ENCODE assay signal across 17 cellular contexts in the genomic region with DNA sequence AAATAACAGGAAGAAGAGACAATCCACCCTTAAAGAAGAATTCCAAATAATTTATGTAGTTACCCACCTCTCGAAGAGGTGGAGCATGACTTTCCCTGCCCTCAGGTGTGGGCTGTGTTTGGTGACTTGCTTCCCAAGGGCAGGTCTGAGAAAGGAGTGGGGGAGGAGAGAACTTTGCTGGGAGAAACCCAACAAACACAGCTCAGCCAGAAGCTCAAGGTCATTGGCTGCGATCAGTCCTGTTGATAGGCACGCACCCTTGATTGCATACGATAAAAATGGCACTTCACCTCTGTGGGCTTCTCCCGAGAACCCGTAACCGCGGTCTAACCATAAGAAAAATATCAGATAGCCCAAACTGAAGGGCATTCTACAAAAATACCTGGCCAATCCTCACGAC.
DNase-seq lines count a peak whose midpoint lies in the region; ATAC-seq and TF ChIP-seq lines count a peak whose summit lies in the region.
"Had no signal": no experiment of that assay in that cellular context is flagged by ENCODE, and none has a peak within 500 bp of the region (broad histone marks: within the 10 kb centered on the region; RNA-seq: fewer than 3 reads in every experiment).

No MANE protein-coding gene starts in this region.

- H3K36me3 ChIP-seq in OCI-LY7 (ENCODE audit: insufficient read depth, low read length): peaks cover 14% of the 10 kb centered on the region

- no peaks in the 10 kb centered on the region for H3K27me3 Mint-ChIP-seq in activated CD8-positive, alpha-beta T cell treated with anti-CD3 and anti-CD28 coated beads, Interleukin-2, amount 10 ng/mL, durations not matched to agents 7 days and 5 days (ENCODE audit: low read depth)
- H3K27me3 Mint-ChIP-seq in activated CD8-positive, alpha-beta T cell treated with anti-CD3 and anti-CD28 coated beads for 36 hours: no peaks in the 10 kb centered on the region
- H3K27me3 Mint-ChIP-seq in endothelial cell (ENCODE audit: unreplicated experiment): peaks cover 6% of the 10 kb centered on the region
- H3K27me3 Mint-ChIP-seq in stimulated activated naive B cell treated with anti-CD40 and anti-IgM and Interleukin-4, amounts not matched to agents 10 μg/mL and 1 μg/mL and 100 μg/mL, for 72 hours: peaks cover 50 to 60% of the 10 kb centered on the region in 2 donors

- H3K79me2 ChIP-seq in OCI-LY7 (ENCODE audit: insufficient read depth, low read depth, low read length): peaks cover 15% of the 10 kb centered on the region; the same call in 1 of the 2 replicates

- peaks cover 28% of the 10 kb centered on the region for H3K36me3 Mint-ChIP-seq in activated CD8-positive, alpha-beta T cell treated with anti-CD3 and anti-CD28 coated beads, Interleukin-2, amount 10 ng/mL, durations not matched to agents 7 days and 5 days (ENCODE audit: low read depth)
- H3K36me3 Mint-ChIP-seq in activated CD8-positive, alpha-beta T cell treated with anti-CD3 and anti-CD28 coated beads for 36 hours (ENCODE audit: low read depth): peaks cover 1% of the 10 kb centered on the region
- no peaks in the 10 kb centered on the region for H3K36me3 Mint-ChIP-seq in endothelial cell (ENCODE audit: low read depth, unreplicated experiment)
- H3K36me3 Mint-ChIP-seq in stimulated activated naive B cell treated with anti-CD40 and anti-IgM and Interleukin-4, amounts not matched to agents 10 μg/mL and 1 μg/mL and 100 μg/mL, for 72 hours: peaks cover 3 to 12% of the 10 kb centered on the region in 2 donors

- no TSS peak for BruUV-seq in OCI-LY7 (replicated peaks; lab: Mats Ljungman, UMichigan)

- H3K27ac Mint-ChIP-seq in activated CD8-positive, alpha-beta T cell treated with anti-CD3 and anti-CD28 coated beads, Interleukin-2, amount 10 ng/mL, durations not matched to agents 7 days and 5 days: peak overlapping the region; percentile 23
- H3K27ac Mint-ChIP-seq in activated CD8-positive, alpha-beta T cell treated with anti-CD3 and anti-CD28 coated beads for 36 hours: no peak overlapping the region
- H3K27ac Mint-ChIP-seq in endothelial cell (ENCODE audit: unreplicated experiment): peak overlapping the region; percentile 81
- H3K27ac Mint-ChIP-seq in stimulated activated naive B cell treated with anti-CD40 and anti-IgM and Interleukin-4, amounts not matched to agents 10 μg/mL and 1 μg/mL and 100 μg/mL, for 72 hours: peak overlapping the region; percentile 47

- no peaks in the 10 kb centered on the region for H3K9me2 ChIP-seq in OCI-LY7 (ENCODE audit: insufficient read depth, low read length)

- peaks cover 85% of the 10 kb centered on the region for H3K4me1 Mint-ChIP-seq in activated CD8-positive, alpha-beta T cell treated with anti-CD3 and anti-CD28 coated beads, Interleukin-2, amount 10 ng/mL, durations not matched to agents 7 days and 5 days (ENCODE audit: low read depth)
- H3K4me1 Mint-ChIP-seq in activated CD8-positive, alpha-beta T cell treated with anti-CD3 and anti-CD28 coated beads for 36 hours (ENCODE audit: low read depth): peaks cover 41% of the 10 kb centered on the region
- peaks cover 14% of the 10 kb centered on the region for H3K4me1 Mint-ChIP-seq in endothelial cell (ENCODE audit: unreplicated experiment)
- H3K4me1 Mint-ChIP-seq in stimulated activated naive B cell treated with anti-CD40 and anti-IgM and Interleukin-4, amounts not matched to agents 10 μg/mL and 1 μg/mL and 100 μg/mL, for 72 hours: peaks cover 45 to 83% of the 10 kb centered on the region in 2 donors

- DNase-seq in activated CD8-positive, alpha-beta T cell treated with anti-CD3 and anti-CD28 coated beads, Interleukin-2, amount 10 ng/mL, durations not matched to agents 7 days and 5 days: no peak
- DNase-seq in activated CD8-positive, alpha-beta T cell treated with anti-CD3 and anti-CD28 coated beads for 36 hours: no peak
- DNase-seq in OCI-LY7 (ENCODE audit: low spot score) (no peak), endothelial cell (ENCODE audit: low spot score) (no peak), Right ventricle myocardium superior (no peak)
- no peak for DNase-seq in stimulated activated naive B cell treated with anti-CD40 and anti-IgM and Interleukin-4, amounts not matched to agents 10 μg/mL and 1 μg/mL and 100 μg/mL, for 72 hours
- DNase-seq: DMS79 treated with DMSO at 0.1 percent for 48 hours, GF-D8, Karpas-422, NCI-H2029, NCI-H510A, NCI-H82, SIG-M5 had no signal

- H3K27ac ChIP-seq in OCI-LY7 (ENCODE audit: low read depth, low read length, poor library complexity, severe bottlenecking): peak overlapping the region; percentile 95

- H3K4me3 Mint-ChIP-seq in activated CD8-positive, alpha-beta T cell treated with anti-CD3 and anti-CD28 coated beads, Interleukin-2, amount 10 ng/mL, durations not matched to agents 7 days and 5 days: no peak overlapping the region
- H3K4me3 Mint-ChIP-seq in activated CD8-positive, alpha-beta T cell treated with anti-CD3 and anti-CD28 coated beads for 36 hours: no peak overlapping the region
- H3K4me3 Mint-ChIP-seq in endothelial cell (ENCODE audit: unreplicated experiment): no peak overlapping the region
- no peak overlapping the region for H3K4me3 Mint-ChIP-seq in stimulated activated naive B cell treated with anti-CD40 and anti-IgM and Interleukin-4, amounts not matched to agents 10 μg/mL and 1 μg/mL and 100 μg/mL, for 72 hours
- H3K4me3 Mint-ChIP-seq: CD14-positive monocyte had no signal

- intact Hi-C loops in activated CD8-positive, alpha-beta T cell treated with anti-CD3 and anti-CD28 coated beads for 36 hours (cut with micrococcal nuclease): no loop called here
- intact Hi-C loops in OCI-LY7 (cut with micrococcal nuclease; ENCODE audit: unreplicated experiment): loop anchor here (2.0 to 10.0 kb wide), 4 partner anchors 58 to 890 kb away; no protein-coding TSS in a partner anchor
- intact Hi-C loops in Right ventricle myocardium superior (cut with DNase I): no loop called here

- no peaks in the 10 kb centered on the region for H3K9me3 ChIP-seq in OCI-LY7 (ENCODE audit: low read length)

- POLR2A ChIA-PET in activated CD8-positive, alpha-beta T cell treated with anti-CD3 and anti-CD28 coated beads, Interleukin-2, amount 10 ng/mL, durations not matched to agents 7 days and 5 days (lab: Charles Lee): interaction anchor here (1.7 to 2.4 kb wide), 2 partner anchors 14 to 158 kb away, joined by 5 to 14 read pairs; a partner anchor contains a TSS
- POLR2A ChIA-PET in activated CD8-positive, alpha-beta T cell treated with anti-CD3 and anti-CD28 coated beads for 36 hours (lab: Charles Lee): interaction anchor here (1.0 to 2.2 kb wide), 3 partner anchors 10 to 36 kb away, joined by 3 to 7 read pairs (median 5); no protein-coding TSS in a partner anchor
- POLR2A ChIA-PET in OCI-LY7 (lab: Charles Lee): interaction anchor here (1.0 to 12.8 kb wide), 15 partner anchors 9 to 289 kb away, joined by 3 to 107 read pairs (median 18); a partner anchor contains a TSS

- CTCF ChIA-PET in activated CD8-positive, alpha-beta T cell treated with anti-CD3 and anti-CD28 coated beads, Interleukin-2, amount 10 ng/mL, durations not matched to agents 7 days and 5 days (lab: Charles Lee): interaction anchor here (3.3 kb wide), 1 partner anchor 8 kb away, joined by 15 read pairs; no protein-coding TSS in a partner anchor
- CTCF ChIA-PET in activated CD8-positive, alpha-beta T cell treated with anti-CD3 and anti-CD28 coated beads for 36 hours (lab: Charles Lee): interaction anchor here (1.2 kb wide), 1 partner anchor 43 kb away, joined by 3 read pairs; no protein-coding TSS in a partner anchor
- CTCF ChIA-PET in OCI-LY7 (lab: Charles Lee; ENCODE audit: unreplicated experiment): interaction anchor here (0.7 to 1.9 kb wide), 5 partner anchors 9 to 49 kb away, joined by 3 to 10 read pairs (median 4); no protein-coding TSS in a partner anchor

- no peak overlapping the region; the same call in 1 of the 2 replicates for H2AFZ ChIP-seq in OCI-LY7 (ENCODE audit: low read length)

- H4K20me1 ChIP-seq in OCI-LY7 (ENCODE audit: insufficient read depth, low read length): no peaks in the 10 kb centered on the region

- no peaks in the 10 kb centered on the region for H3K9me3 Mint-ChIP-seq in activated CD8-positive, alpha-beta T cell treated with anti-CD3 and anti-CD28 coated beads, Interleukin-2, amount 10 ng/mL, durations not matched to agents 7 days and 5 days (ENCODE audit: insufficient read depth)
- H3K9me3 Mint-ChIP-seq in activated CD8-positive, alpha-beta T cell treated with anti-CD3 and anti-CD28 coated beads for 36 hours: no peaks in the 10 kb centered on the region
- H3K9me3 Mint-ChIP-seq in endothelial cell (ENCODE audit: unreplicated experiment): no peaks in the 10 kb centered on the region
- H3K9me3 Mint-ChIP-seq in stimulated activated naive B cell treated with anti-CD40 and anti-IgM and Interleukin-4, amounts not matched to agents 10 μg/mL and 1 μg/mL and 100 μg/mL, for 72 hours: no peaks in the 10 kb centered on the region

- H3K4me1 ChIP-seq in OCI-LY7 (ENCODE audit: insufficient read depth, low read length, poor library complexity, severe bottlenecking): peaks cover 100% of the 10 kb centered on the region

- no peak for TF ChIP-seq CTCF in activated CD8-positive, alpha-beta T cell treated with anti-CD3 and anti-CD28 coated beads for 36 hours (IDR thresholded peaks at IDR 0.05)
- TF ChIP-seq CTCF in OCI-LY7 (conservative IDR thresholded peaks at IDR 0.05; ENCODE audit: low read length) (no peak), endothelial cell (IDR thresholded peaks at IDR 0.05; ENCODE audit: unreplicated experiment) (no peak)

- peak overlapping the region; percentile 78 for H3K4me2 ChIP-seq in OCI-LY7 (ENCODE audit: low read length)

- peak overlapping the region; percentile 37 for H3K4me3 ChIP-seq in OCI-LY7 (ENCODE audit: low read depth, low read length, poor library complexity, severe bottlenecking)

- no peak for ATAC-seq in activated CD8-positive, alpha-beta T cell treated with anti-CD3 and anti-CD28 coated beads, Interleukin-2, amount 10 ng/mL, durations not matched to agents 7 days and 5 days
- ATAC-seq in activated CD8-positive, alpha-beta T cell treated with anti-CD3 and anti-CD28 coated beads for 36 hours: no peak
- ATAC-seq in stimulated activated naive B cell treated with anti-CD40 and anti-IgM and Interleukin-4, amounts not matched to agents 10 μg/mL and 1 μg/mL and 100 μg/mL, for 72 hours (replicated peaks): no peak
- ATAC-seq in GM21723 (IDR thresholded peaks at IDR 0.05; ENCODE audit: unreplicated experiment): no peak
- no peak for ATAC-seq in Right ventricle myocardium superior (ENCODE audit: poor library complexity)
- ATAC-seq in GM19035 (IDR thresholded peaks at IDR 0.05; ENCODE audit: unreplicated experiment): no peak
- ATAC-seq: HCT116 had no signal
